In genomic region chr1:83087851-83088250, GRCh38 we compare ENCODE assay signal across 1 cellular context.
TF ChIP-seq lines count a peak whose summit lies in the region.

No MANE protein-coding gene starts in this region.

TF ChIP-seq in SK-N-SH treated with all-trans-retinoic acid at 6 μM for 48 hours, 23 proteins besides CTCF, POLR2A, EP300 and RAD21 (continued from another document):
- no peak for TF ChIP-seq PPARA (CRISPR knock-in tag; IDR thresholded peaks at IDR 0.05; ENCODE audit: borderline replicate concordance)
- no peak for TF ChIP-seq RARB (CRISPR knock-in tag; IDR thresholded peaks at IDR 0.05)
- TF ChIP-seq ZC3H10 (CRISPR knock-in tag; IDR thresholded peaks at IDR 0.05): no peak
- TF ChIP-seq, protein P1, sequence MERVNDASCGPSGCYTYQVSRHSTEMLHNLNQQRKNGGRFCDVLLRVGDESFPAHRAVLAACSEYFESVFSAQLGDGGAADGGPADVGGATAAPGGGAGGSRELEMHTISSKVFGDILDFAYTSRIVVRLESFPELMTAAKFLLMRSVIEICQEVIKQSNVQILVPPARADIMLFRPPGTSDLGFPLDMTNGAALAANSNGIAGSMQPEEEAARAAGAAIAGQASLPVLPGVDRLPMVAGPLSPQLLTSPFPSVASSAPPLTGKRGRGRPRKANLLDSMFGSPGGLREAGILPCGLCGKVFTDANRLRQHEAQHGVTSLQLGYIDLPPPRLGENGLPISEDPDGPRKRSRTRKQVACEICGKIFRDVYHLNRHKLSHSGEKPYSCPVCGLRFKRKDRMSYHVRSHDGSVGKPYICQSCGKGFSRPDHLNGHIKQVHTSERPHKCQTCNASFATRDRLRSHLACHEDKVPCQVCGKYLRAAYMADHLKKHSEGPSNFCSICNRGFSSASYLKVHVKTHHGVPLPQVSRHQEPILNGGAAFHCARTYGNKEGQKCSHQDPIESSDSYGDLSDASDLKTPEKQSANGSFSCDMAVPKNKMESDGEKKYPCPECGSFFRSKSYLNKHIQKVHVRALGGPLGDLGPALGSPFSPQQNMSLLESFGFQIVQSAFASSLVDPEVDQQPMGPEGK (CRISPR knock-in tag; IDR thresholded peaks at IDR 0.05; ENCODE audit: borderline replicate concordance): no peak
- TF ChIP-seq, protein P2, sequence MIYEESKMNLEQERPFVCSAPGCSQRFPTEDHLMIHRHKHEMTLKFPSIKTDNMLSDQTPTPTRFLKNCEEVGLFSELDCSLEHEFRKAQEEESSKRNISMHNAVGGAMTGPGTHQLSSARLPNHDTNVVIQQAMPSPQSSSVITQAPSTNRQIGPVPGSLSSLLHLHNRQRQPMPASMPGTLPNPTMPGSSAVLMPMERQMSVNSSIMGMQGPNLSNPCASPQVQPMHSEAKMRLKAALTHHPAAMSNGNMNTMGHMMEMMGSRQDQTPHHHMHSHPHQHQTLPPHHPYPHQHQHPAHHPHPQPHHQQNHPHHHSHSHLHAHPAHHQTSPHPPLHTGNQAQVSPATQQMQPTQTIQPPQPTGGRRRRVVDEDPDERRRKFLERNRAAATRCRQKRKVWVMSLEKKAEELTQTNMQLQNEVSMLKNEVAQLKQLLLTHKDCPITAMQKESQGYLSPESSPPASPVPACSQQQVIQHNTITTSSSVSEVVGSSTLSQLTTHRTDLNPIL (CRISPR knock-in tag; IDR thresholded peaks at IDR 0.05; ENCODE audit: low read depth): no peak
- no peak for TF ChIP-seq ZNF565 (CRISPR knock-in tag; conservative IDR thresholded peaks at IDR 0.05; ENCODE audit: low read depth)
- no peak for TF ChIP-seq ISL1 (CRISPR knock-in tag; IDR thresholded peaks at IDR 0.05)
- TF ChIP-seq, protein P3, sequence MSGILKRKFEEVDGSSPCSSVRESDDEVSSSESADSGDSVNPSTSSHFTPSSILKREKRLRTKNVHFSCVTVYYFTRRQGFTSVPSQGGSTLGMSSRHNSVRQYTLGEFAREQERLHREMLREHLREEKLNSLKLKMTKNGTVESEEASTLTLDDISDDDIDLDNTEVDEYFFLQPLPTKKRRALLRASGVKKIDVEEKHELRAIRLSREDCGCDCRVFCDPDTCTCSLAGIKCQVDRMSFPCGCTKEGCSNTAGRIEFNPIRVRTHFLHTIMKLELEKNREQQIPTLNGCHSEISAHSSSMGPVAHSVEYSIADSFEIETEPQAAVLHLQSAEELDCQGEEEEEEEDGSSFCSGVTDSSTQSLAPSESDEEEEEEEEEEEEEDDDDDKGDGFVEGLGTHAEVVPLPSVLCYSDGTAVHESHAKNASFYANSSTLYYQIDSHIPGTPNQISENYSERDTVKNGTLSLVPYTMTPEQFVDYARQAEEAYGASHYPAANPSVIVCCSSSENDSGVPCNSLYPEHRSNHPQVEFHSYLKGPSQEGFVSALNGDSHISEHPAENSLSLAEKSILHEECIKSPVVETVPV (CRISPR knock-in tag; IDR thresholded peaks at IDR 0.05): no peak
- TF ChIP-seq GLIS3 (CRISPR knock-in tag; IDR thresholded peaks at IDR 0.05): no peak
